In the genomic region with DNA sequence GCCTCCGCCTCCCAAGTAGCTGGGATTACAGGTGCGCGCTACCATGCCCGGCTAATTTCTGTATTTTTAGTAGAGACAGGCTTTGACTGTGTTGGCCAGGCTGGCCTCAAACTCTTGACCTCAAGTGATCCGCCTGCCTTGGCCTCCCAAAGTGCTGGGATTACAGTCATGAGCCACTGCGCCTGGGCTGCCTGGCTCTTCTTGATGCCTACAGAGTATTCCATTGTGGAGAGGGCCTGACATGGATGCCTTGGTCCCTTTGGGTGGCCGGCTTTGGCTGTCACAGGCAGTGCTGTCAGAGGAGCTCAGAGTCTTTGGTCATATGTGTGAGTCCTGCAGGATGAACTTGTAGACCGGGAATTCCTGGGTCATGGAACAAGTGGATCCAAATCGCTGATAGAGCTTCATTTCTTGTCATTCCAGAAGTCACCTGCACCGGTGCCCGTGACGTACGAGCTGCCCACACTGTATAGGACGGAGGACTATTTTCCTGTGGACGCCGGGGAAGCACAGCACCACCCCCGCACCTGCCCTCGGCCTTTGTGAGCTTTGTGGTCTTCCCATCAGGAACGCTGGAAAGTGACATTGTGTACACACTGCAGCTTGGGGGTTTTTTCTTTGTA, we compare ENCODE assay signal across 15 cellular contexts. TPM values are rescaled to one million over a fixed set of nuclear protein-coding genes. Genes with fewer than 3 reads are reported as not detected.
DNase-seq lines count a peak whose midpoint lies in the region; ATAC-seq and TF ChIP-seq lines count a peak whose summit lies in the region.
"Had no signal": no experiment of that assay in that cellular context is flagged by ENCODE, and none has a peak within 500 bp of the region (broad histone marks: within the 10 kb centered on the region; RNA-seq: fewer than 3 reads in every experiment).

No MANE protein-coding gene starts in this region.

- no peaks in the 10 kb centered on the region for H3K4me1 ChIP-seq in osteoblast (ENCODE audit: insufficient read depth, low read length)
- H3K4me1 ChIP-seq in mucosa of descending colon (ENCODE audit: low read depth), result no peaks in the 10 kb centered on the region
- H3K4me1 ChIP-seq: A549, BE2C, HAP-1 had no signal

- TF ChIP-seq CTCF in WTC11 (IDR thresholded peaks at IDR 0.05), result no peak
- no peak for TF ChIP-seq CTCF in endothelial cell (IDR thresholded peaks at IDR 0.05; ENCODE audit: unreplicated experiment)
- no peak for TF ChIP-seq CTCF in osteoblast (IDR thresholded peaks at IDR 0.05; ENCODE audit: extremely low read depth, low read depth, low read length)
- no peak for TF ChIP-seq CTCF in mucosa of descending colon (IDR thresholded peaks at IDR 0.05)

- H3K27ac Mint-ChIP-seq in WTC11, result 0 out of 2 replicates have a peak overlapping the region, but pooled peaks have one; percentile 49
- H3K27ac Mint-ChIP-seq in endothelial cell (ENCODE audit: unreplicated experiment), result no peak overlapping the region
- H3K27ac Mint-ChIP-seq in stimulated activated memory B cell treated with anti-CD40 and anti-IgM and Interleukin-4, amounts not matched to agents 10 μg/mL and 1 μg/mL and 100 μg/mL, for 72 hours, result peak overlapping the region; percentile 24

- no peak for DNase-seq in WTC11 (ENCODE audit: low spot score)
- no peak for DNase-seq in endothelial cell (ENCODE audit: low spot score)
- peak; percentile 52 for DNase-seq in osteoblast (ENCODE audit: insufficient read length, low spot score, missing footprints)
- no peak for DNase-seq in mucosa of descending colon
- DNase-seq in UCSD-AML1 (lab: John Stamatoyannopoulos, UW; ENCODE audit: unreplicated experiment), result no peak
- DNase-seq in foreskin melanocyte, result no peak
- DNase-seq: BE2C; CD4-positive, alpha-beta memory T cell; DMS79 treated with DMSO at 0.1 percent for 48 hours; EL had no signal

- H3K4me1 Mint-ChIP-seq in WTC11, result peaks cover 27% of the 10 kb centered on the region
- H3K4me1 Mint-ChIP-seq in endothelial cell (ENCODE audit: unreplicated experiment), result peaks cover 60% of the 10 kb centered on the region
- peaks cover 9% of the 10 kb centered on the region for H3K4me1 Mint-ChIP-seq in stimulated activated memory B cell treated with anti-CD40 and anti-IgM and Interleukin-4, amounts not matched to agents 10 μg/mL and 1 μg/mL and 100 μg/mL, for 72 hours
- H3K4me1 Mint-ChIP-seq: CD4-positive, alpha-beta memory T cell had no signal

- no peaks in the 10 kb centered on the region for H3K27me3 Mint-ChIP-seq in WTC11 (ENCODE audit: low read depth)
- H3K27me3 Mint-ChIP-seq in endothelial cell (ENCODE audit: unreplicated experiment), result peaks cover 12% of the 10 kb centered on the region
- H3K27me3 Mint-ChIP-seq in stimulated activated memory B cell treated with anti-CD40 and anti-IgM and Interleukin-4, amounts not matched to agents 10 μg/mL and 1 μg/mL and 100 μg/mL, for 72 hours, result no peaks in the 10 kb centered on the region
- H3K27me3 Mint-ChIP-seq: CD4-positive, alpha-beta memory T cell had no signal

- no peaks in the 10 kb centered on the region for H3K27me3 ChIP-seq in osteoblast (ENCODE audit: insufficient read depth, low read length)
- H3K27me3 ChIP-seq: BE2C had no signal

- H3K9me3 ChIP-seq in osteoblast (ENCODE audit: low read depth, low read length), result no peaks in the 10 kb centered on the region
- no peaks in the 10 kb centered on the region for H3K9me3 ChIP-seq in mucosa of descending colon
- H3K9me3 ChIP-seq: A549, BE2C, HAP-1 had no signal

- H2AFZ ChIP-seq in osteoblast (ENCODE audit: low read length), result no peak overlapping the region

- no peak overlapping the region for H3K27ac ChIP-seq in osteoblast (ENCODE audit: low read depth, low read length)
- H3K27ac ChIP-seq: A549, C4-2B, HL-60 had no signal

- CTCF ChIA-PET in WTC11 (lab: Charles Lee), result interaction anchor here (0.7 to 1.2 kb wide), 2 partner anchors 81 to 105 kb away, joined by 3 read pairs; a partner anchor contains a TSS

- H3K36me3 ChIP-seq in osteoblast (ENCODE audit: insufficient read depth, low read length), result no peaks in the 10 kb centered on the region
- H3K36me3 ChIP-seq in mucosa of descending colon (ENCODE audit: low read depth), result no peaks in the 10 kb centered on the region
- H3K36me3 ChIP-seq: BE2C, HAP-1 had no signal

- no peaks in the 10 kb centered on the region for H4K20me1 ChIP-seq in osteoblast (ENCODE audit: insufficient read depth, low read length)

- H3K4me3 Mint-ChIP-seq in WTC11, result no peak overlapping the region
- H3K4me3 Mint-ChIP-seq in endothelial cell (ENCODE audit: unreplicated experiment), result peak overlapping the region; percentile 51
- no peak overlapping the region for H3K4me3 Mint-ChIP-seq in stimulated activated memory B cell treated with anti-CD40 and anti-IgM and Interleukin-4, amounts not matched to agents 10 μg/mL and 1 μg/mL and 100 μg/mL, for 72 hours
- H3K4me3 Mint-ChIP-seq: CD4-positive, alpha-beta memory T cell had no signal

- H3K4me2 ChIP-seq in osteoblast (ENCODE audit: insufficient read depth, low read length), result no peak overlapping the region
- H3K4me2 ChIP-seq: A549 had no signal

- intact Hi-C loops in mucosa of descending colon (cut with DNase I, micrococcal nuclease), result no loop called here

- H3K9me3 Mint-ChIP-seq in WTC11, result no peaks in the 10 kb centered on the region
- H3K9me3 Mint-ChIP-seq in endothelial cell (ENCODE audit: unreplicated experiment), result no peaks in the 10 kb centered on the region
- H3K9me3 Mint-ChIP-seq in stimulated activated memory B cell treated with anti-CD40 and anti-IgM and Interleukin-4, amounts not matched to agents 10 μg/mL and 1 μg/mL and 100 μg/mL, for 72 hours, result no peaks in the 10 kb centered on the region
- H3K9me3 Mint-ChIP-seq: CD4-positive, alpha-beta memory T cell had no signal

- H3K4me3 ChIP-seq in osteoblast (ENCODE audit: insufficient read depth, low read length) (no peak overlapping the region), mucosa of descending colon (no peak overlapping the region)
- H3K4me3 ChIP-seq: A549, HAP-1 had no signal

- no peaks in the 10 kb centered on the region for H3K79me2 ChIP-seq in osteoblast (ENCODE audit: insufficient read depth, low read length)

- POLR2A ChIA-PET in WTC11 (lab: Charles Lee), result no interaction called here

- ATAC-seq in WTC11 (no peak), mucosa of descending colon (no peak)
- ATAC-seq in stimulated activated memory B cell treated with anti-CD40 and anti-IgM and Interleukin-4, amounts not matched to agents 10 μg/mL and 1 μg/mL and 100 μg/mL, for 72 hours, result no peak
- ATAC-seq: A549 had no signal

- H3K36me3 Mint-ChIP-seq in WTC11 (peaks cover 15% of the 10 kb centered on the region), endothelial cell (ENCODE audit: low read depth, unreplicated experiment) (peaks cover 5% of the 10 kb centered on the region)
- H3K36me3 Mint-ChIP-seq in stimulated activated memory B cell treated with anti-CD40 and anti-IgM and Interleukin-4, amounts not matched to agents 10 μg/mL and 1 μg/mL and 100 μg/mL, for 72 hours, result peaks cover 37% of the 10 kb centered on the region

TF ChIP-seq in WTC11, 78 proteins besides CTCF, POLR2A, EP300 and RAD21:
- TF ChIP-seq FOXJ3 (CRISPR knock-in tag; IDR thresholded peaks at IDR 0.05; ENCODE audit: borderline replicate concordance) (no peak), ZBTB21 (CRISPR knock-in tag; IDR thresholded peaks at IDR 0.05; ENCODE audit: borderline replicate concordance) (no peak), RELA (CRISPR knock-in tag; IDR thresholded peaks at IDR 0.05; ENCODE audit: borderline replicate concordance) (no peak)
- TF ChIP-seq, protein P1, sequence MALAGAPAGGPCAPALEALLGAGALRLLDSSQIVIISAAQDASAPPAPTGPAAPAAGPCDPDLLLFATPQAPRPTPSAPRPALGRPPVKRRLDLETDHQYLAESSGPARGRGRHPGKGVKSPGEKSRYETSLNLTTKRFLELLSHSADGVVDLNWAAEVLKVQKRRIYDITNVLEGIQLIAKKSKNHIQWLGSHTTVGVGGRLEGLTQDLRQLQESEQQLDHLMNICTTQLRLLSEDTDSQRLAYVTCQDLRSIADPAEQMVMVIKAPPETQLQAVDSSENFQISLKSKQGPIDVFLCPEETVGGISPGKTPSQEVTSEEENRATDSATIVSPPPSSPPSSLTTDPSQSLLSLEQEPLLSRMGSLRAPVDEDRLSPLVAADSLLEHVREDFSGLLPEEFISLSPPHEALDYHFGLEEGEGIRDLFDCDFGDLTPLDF (CRISPR knock-in tag; IDR thresholded peaks at IDR 0.05), result no peak

RNA-seq across cellular contexts. Expression of a gene that starts 55.1 kb away (rescaled TPM):
- total RNA-seq in WTC11 (2021) (106 to 116 TPM (median 109 TPM) in 3 replicates), endothelial cell (ENCODE audit: unreplicated experiment) (92.7 TPM), osteoblast (23.5 and 26.2 TPM in 2 replicates), mucosa of descending colon (10 to 100 TPM; 51.3 to 68.6 (median 61.4) TPM)
